Comparison of ENCODE assay signal across 1 cellular context in the genomic region with DNA sequence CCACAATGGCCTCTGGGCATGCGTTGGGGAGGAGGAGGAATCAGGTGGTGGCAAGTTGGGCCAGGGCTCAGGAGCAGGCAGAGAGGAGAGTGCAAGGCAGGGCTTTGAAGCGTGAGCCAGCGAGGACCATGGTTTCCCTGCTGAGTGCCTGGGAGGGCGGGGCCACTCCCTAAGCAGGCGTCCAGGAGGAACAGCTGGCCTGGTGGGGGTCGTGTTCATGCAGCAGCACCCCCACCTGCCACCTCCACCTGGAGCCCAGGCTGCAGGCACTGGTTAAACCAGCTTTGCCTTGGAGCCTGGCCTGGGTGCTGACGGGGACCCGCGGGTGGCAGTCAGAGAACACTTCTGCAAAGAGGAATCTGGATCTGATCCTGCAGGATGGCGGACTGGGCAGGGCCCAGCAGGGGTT.
TF ChIP-seq lines count a peak whose summit lies in the region.

No MANE protein-coding gene starts in this region.

TF ChIP-seq in K562, 482 proteins besides CTCF, POLR2A, EP300 and RAD21 (continued from another document):
- 0 out of 2 replicates have a peak, but pooled peaks have one; percentile 26 for TF ChIP-seq POLR2G (IDR thresholded peaks at IDR 0.05; ENCODE audit: low read depth, low read length)
- no peak for TF ChIP-seq FOXO4 (CRISPR knock-in tag; IDR thresholded peaks at IDR 0.05)
- TF ChIP-seq ZNF263 (CRISPR knock-in tag; IDR thresholded peaks at IDR 0.05; ENCODE audit: borderline replicate concordance): no peak
- TF ChIP-seq TFAM (CRISPR knock-in tag; conservative IDR thresholded peaks at IDR 0.05): no peak
